In genomic region chrX:73855546-73855945, GRCh38 we compare ENCODE assay signal across 7 cellular contexts. TPM values are rescaled to one million over a fixed set of nuclear protein-coding genes. Genes with fewer than 3 reads are reported as not detected.
DNase-seq lines count a peak whose midpoint lies in the region; ATAC-seq and TF ChIP-seq lines count a peak whose summit lies in the region.

No MANE protein-coding gene starts in this region.

- H3K4me1 ChIP-seq in Loucy (ENCODE audit: insufficient read depth, low read length, poor library complexity, severe bottlenecking): no peaks in the 10 kb centered on the region
- H3K4me1 ChIP-seq in heart left ventricle: no peaks in the 10 kb centered on the region

- H3F3A ChIP-seq in Loucy (ENCODE audit: low read depth): no peaks in the 10 kb centered on the region

- peak; percentile 48 for DNase-seq in activated naive CD4-positive, alpha-beta T cell treated with anti-CD3 and anti-CD28 coated beads, Interleukin-2, amount 50 U/mL, for 16 hours
- DNase-seq in heart left ventricle: peak; percentile 34 to 57 (median 51)
- DNase-seq in retina: peak; percentile 76
- DNase-seq in OCI-M2 (lab: John Stamatoyannopoulos, UW; ENCODE audit: unreplicated experiment): no peak

- no peaks in the 10 kb centered on the region for H3K9me2 ChIP-seq in Loucy (replicated peaks; ENCODE audit: low read depth, low read length)

- WGBS in heart left ventricle, 4 donors: 0 to 1% (median 0%) methylated on average over 2 of the region's 2 CpGs

- H3K27me3 ChIP-seq in Loucy (ENCODE audit: insufficient read depth, low read length, poor library complexity, severe bottlenecking) (no peaks in the 10 kb centered on the region), heart left ventricle (no peaks in the 10 kb centered on the region)

- TF ChIP-seq CTCF in GM12873 (IDR thresholded peaks at IDR 0.05; ENCODE audit: insufficient read depth, low read depth, low read length, missing control alignments) (peak; percentile 73), Loucy (conservative IDR thresholded peaks at IDR 0.05; ENCODE audit: low read length) (peak; percentile 72), heart left ventricle (IDR thresholded peaks at IDR 0.05) (peak; percentile 47 to 82 (median 65))

- H3K4me2 ChIP-seq in Loucy (ENCODE audit: low read depth, low read length, poor library complexity, severe bottlenecking): no peak overlapping the region

- no peak for TF ChIP-seq POLR2A in heart left ventricle (IDR thresholded peaks at IDR 0.05)

- peak; percentile 52 for ATAC-seq in SK-N-SH treated with all-trans-retinoic acid at 6 μM for 48 hours
- ATAC-seq in heart left ventricle: peak in 3 of 4 donors; percentile 20 to 69 (median 30)

- no peak overlapping the region for H3K9ac ChIP-seq in Loucy (ENCODE audit: low read depth, low read length, poor library complexity, severe bottlenecking)

- no peak overlapping the region for H3K4me3 ChIP-seq in Loucy (ENCODE audit: low read length, poor library complexity, severe bottlenecking)
- no peak overlapping the region for H3K4me3 ChIP-seq in heart left ventricle

- H3K27ac ChIP-seq in heart left ventricle: no peak overlapping the region

- no peaks in the 10 kb centered on the region for H3K79me2 ChIP-seq in Loucy (ENCODE audit: insufficient read depth, low read length)

- H2AFZ ChIP-seq in Loucy (ENCODE audit: low read length): no peak overlapping the region

- no peaks in the 10 kb centered on the region for H4K20me1 ChIP-seq in Loucy (ENCODE audit: insufficient read depth, low read length, poor library complexity, severe bottlenecking)

- H3K36me3 ChIP-seq in Loucy (ENCODE audit: insufficient read depth, low read length) (no peaks in the 10 kb centered on the region), heart left ventricle (no peaks in the 10 kb centered on the region)

- intact Hi-C loops in heart left ventricle (cut with DNase I): loop anchor here (1.0 to 10.0 kb wide), 16 partner anchors 89 to 1749 kb away; no protein-coding TSS in a partner anchor

- H3K9me3 ChIP-seq in Loucy (ENCODE audit: insufficient read depth, low read depth, low read length) (no peaks in the 10 kb centered on the region), heart left ventricle (peaks cover 0 to 9% (median 0%) of the 10 kb centered on the region in 12 donors)

TF ChIP-seq in SK-N-SH treated with all-trans-retinoic acid at 6 μM for 48 hours, 23 proteins besides CTCF, POLR2A, EP300 and RAD21:
- TF ChIP-seq CSDC2 (CRISPR knock-in tag; IDR thresholded peaks at IDR 0.05) (no peak), ISL1 (CRISPR knock-in tag; IDR thresholded peaks at IDR 0.05) (no peak), ZNF70 (CRISPR knock-in tag; IDR thresholded peaks at IDR 0.05) (no peak), OSR1 (CRISPR knock-in tag; IDR thresholded peaks at IDR 0.05) (no peak), CREB5 (CRISPR knock-in tag; IDR thresholded peaks at IDR 0.05; ENCODE audit: low read depth) (no peak), TOX (CRISPR knock-in tag; IDR thresholded peaks at IDR 0.05; ENCODE audit: borderline replicate concordance) (no peak), PATZ1 (CRISPR knock-in tag; IDR thresholded peaks at IDR 0.05; ENCODE audit: borderline replicate concordance) (no peak), ZFP3 (CRISPR knock-in tag; IDR thresholded peaks at IDR 0.05) (no peak), ZNF565 (CRISPR knock-in tag; conservative IDR thresholded peaks at IDR 0.05; ENCODE audit: low read depth) (no peak), ARNTL (CRISPR knock-in tag; IDR thresholded peaks at IDR 0.05; ENCODE audit: borderline replicate concordance, low read depth) (no peak), POU6F1 (CRISPR knock-in tag; IDR thresholded peaks at IDR 0.05; ENCODE audit: borderline replicate concordance, low read depth) (no peak), PPARA (CRISPR knock-in tag; IDR thresholded peaks at IDR 0.05; ENCODE audit: borderline replicate concordance) (no peak), ESRRG (CRISPR knock-in tag; IDR thresholded peaks at IDR 0.05) (no peak), TSHZ2 (CRISPR knock-in tag; IDR thresholded peaks at IDR 0.05) (no peak), BACH2 (CRISPR knock-in tag; IDR thresholded peaks at IDR 0.05; ENCODE audit: borderline replicate concordance) (no peak), GLIS3 (CRISPR knock-in tag; IDR thresholded peaks at IDR 0.05) (no peak), RARB (CRISPR knock-in tag; IDR thresholded peaks at IDR 0.05) (no peak)

RNA-seq across cellular contexts. Expression of gene XIST, which starts 3.0 kb away (rescaled TPM):
- 100 to 1,000 TPM in 1 of 9 donors, 10 to 100 TPM in 4, under 1 TPM in 4; 0.05 to 138 (median 46.5) TPM for total RNA-seq in heart left ventricle
- polyA plus RNA-seq in heart left ventricle: under 1 TPM; 0.01 to 0.46 TPM
